ENCODE assay signal across 8 cellular contexts in the genomic region with DNA sequence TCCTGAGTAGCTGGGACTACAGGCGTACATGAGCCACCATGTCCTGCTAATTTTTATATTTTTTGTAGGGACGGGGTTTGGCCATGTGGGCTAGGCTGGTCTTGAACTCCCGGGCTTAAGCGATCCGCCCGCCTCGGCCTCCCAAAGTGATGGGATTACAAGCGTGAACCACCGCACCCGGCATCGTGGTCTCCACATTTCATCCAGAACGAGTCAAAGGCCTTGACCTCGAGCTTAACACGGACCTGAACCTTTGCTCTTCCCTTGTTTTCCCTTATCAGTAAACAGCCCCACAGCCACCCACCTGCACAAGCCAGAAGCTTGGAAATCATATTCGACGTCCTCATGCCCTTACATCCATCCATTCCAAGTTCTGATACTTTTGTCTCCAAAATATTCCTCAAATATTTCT. TPM values are rescaled to one million over a fixed set of nuclear protein-coding genes. Genes with fewer than 3 reads are reported as not detected.
DNase-seq lines count a peak whose midpoint lies in the region; ATAC-seq and TF ChIP-seq lines count a peak whose summit lies in the region.
"Had no signal": no experiment of that assay in that cellular context is flagged by ENCODE, and none has a peak within 500 bp of the region (broad histone marks: within the 10 kb centered on the region; RNA-seq: fewer than 3 reads in every experiment).

No MANE protein-coding gene starts in this region.

- 0 out of 2 replicates have a peak, but pooled peaks cover 6% of the 10 kb centered on the region for H3K36me3 ChIP-seq in HAP-1 (replicated peaks)
- no peaks in the 10 kb centered on the region for H3K36me3 ChIP-seq in WERI-Rb-1
- H3K36me3 ChIP-seq in skeletal muscle satellite cell (ENCODE audit: insufficient read depth, low read length): peaks cover 5% of the 10 kb centered on the region
- no peaks in the 10 kb centered on the region for H3K36me3 ChIP-seq in uterus

- H3K4me2 ChIP-seq in skeletal muscle satellite cell (ENCODE audit: low read length): peak overlapping the region; percentile 98

- H3K27me3 ChIP-seq in HAP-1 (ENCODE audit: low read depth): no peaks in the 10 kb centered on the region
- H3K27me3 ChIP-seq in WERI-Rb-1 (ENCODE audit: insufficient read depth, low read depth, severe bottlenecking): no peaks in the 10 kb centered on the region
- H3K27me3 ChIP-seq in foreskin keratinocyte: no peaks in the 10 kb centered on the region
- H3K27me3 ChIP-seq in skeletal muscle satellite cell (ENCODE audit: control insufficient read depth, insufficient read depth, low read length): no peaks in the 10 kb centered on the region
- H3K27me3 ChIP-seq in uterus: no peaks in the 10 kb centered on the region
- H3K27me3 ChIP-seq: SJSA1 had no signal

- no peak for TF ChIP-seq POLR2A in uterus (IDR thresholded peaks at IDR 0.05)

- DNase-seq in HAP-1 (ENCODE audit: low spot score in 2 of 2): no peak
- DNase-seq in WERI-Rb-1: no peak
- no peak for DNase-seq in foreskin keratinocyte
- no peak for DNase-seq in uterus
- no peak for DNase-seq in Kasumi-1 (lab: John Stamatoyannopoulos, UW)

- TF ChIP-seq CTCF in WERI-Rb-1 (IDR thresholded peaks at IDR 0.05; ENCODE audit: low read depth, low read length): no peak
- TF ChIP-seq CTCF in foreskin keratinocyte (conservative IDR thresholded peaks at IDR 0.05): no peak
- no peak for TF ChIP-seq CTCF in uterus (IDR thresholded peaks at IDR 0.05)

- intact Hi-C loops in uterus (cut with DNase I; ENCODE audit: low total_unique reads): no loop called here

- H3K9ac ChIP-seq in skeletal muscle satellite cell (ENCODE audit: low read depth, low read length): peak overlapping the region; percentile 97

- peak overlapping the region; percentile 93 for H3K4me3 ChIP-seq in HAP-1
- H3K4me3 ChIP-seq in WERI-Rb-1 (ENCODE audit: low read depth, low read length): no peak overlapping the region
- peak overlapping the region; percentile 85 for H3K4me3 ChIP-seq in skeletal muscle satellite cell (ENCODE audit: low read length)
- H3K4me3 ChIP-seq in uterus: peak overlapping the region in 1 of 2 donors; percentile 71

- H3K4me1 ChIP-seq in HAP-1: peaks cover 12% of the 10 kb centered on the region
- no peaks in the 10 kb centered on the region for H3K4me1 ChIP-seq in foreskin keratinocyte
- H3K4me1 ChIP-seq in skeletal muscle satellite cell (ENCODE audit: control insufficient read depth, insufficient read depth, low read length): peaks cover 15% of the 10 kb centered on the region
- peaks cover 5 to 9% of the 10 kb centered on the region in 2 donors for H3K4me1 ChIP-seq in uterus

- H3K27ac ChIP-seq in WERI-Rb-1 (peak overlapping the region; percentile 83), foreskin keratinocyte (peak overlapping the region; percentile 86), uterus (peak overlapping the region in 1 of 2 donors; percentile 93)

- in situ Hi-C loops in HAP-1 (cut with MboI; ENCODE audit: low sequenced_read_pairs): no loop called here

- H3K9me3 ChIP-seq in HAP-1 (no peaks in the 10 kb centered on the region), WERI-Rb-1 (ENCODE audit: severe bottlenecking) (no peaks in the 10 kb centered on the region), skeletal muscle satellite cell (replicated peaks; ENCODE audit: low read length) (no peaks in the 10 kb centered on the region), uterus (no peaks in the 10 kb centered on the region)
- H3K9me3 ChIP-seq: SJSA1 had no signal

- ATAC-seq in foreskin keratinocyte (no peak), HG03159 (IDR thresholded peaks at IDR 0.05; ENCODE audit: unreplicated experiment) (no peak)

RNA-seq across cellular contexts. Expression of a gene that starts 1.3 kb away (rescaled TPM):
- 16.0 and 18.0 TPM in 2 replicates for total RNA-seq in foreskin keratinocyte
- polyA plus RNA-seq in foreskin keratinocyte: 15.4 and 16.5 TPM in 2 replicates
- 40.0 and 50.7 TPM in 2 replicates for total RNA-seq in skeletal muscle satellite cell (2012; rRNA removed)
- total RNA-seq in uterus: 10 to 100 TPM in 2 of 4 donors, 1 to 10 TPM in 2; 5.1 to 51.6 (median 16.2) TPM
